Comparison of ENCODE assay signal across 8 cellular contexts in genomic region chr5:83844320-83845068, GRCh38.
DNase-seq lines count a peak whose midpoint lies in the region; ATAC-seq and TF ChIP-seq lines count a peak whose summit lies in the region.

No MANE protein-coding gene starts in this region.

- H3K27ac ChIP-seq in colonic mucosa (no peak overlapping the region), substantia nigra (ENCODE audit: low read depth, low read length, poor library complexity, severe bottlenecking) (no peak overlapping the region)

- no peaks in the 10 kb centered on the region for H3K36me3 Mint-ChIP-seq in activated CD4-positive, alpha-beta memory T cell treated with anti-CD3 and anti-CD28 coated beads, Interleukin-2, amount 10 ng/mL, durations not matched to agents 7 days and 5 days (ENCODE audit: low read depth)
- H3K36me3 Mint-ChIP-seq in nephron progenitor cell (ENCODE audit: low read depth), result peaks cover 5% of the 10 kb centered on the region

- H3K4me1 Mint-ChIP-seq in activated CD4-positive, alpha-beta memory T cell treated with anti-CD3 and anti-CD28 coated beads, Interleukin-2, amount 10 ng/mL, durations not matched to agents 7 days and 5 days, result peaks cover 19% of the 10 kb centered on the region
- H3K4me1 Mint-ChIP-seq in nephron progenitor cell, result peaks cover 25% of the 10 kb centered on the region

- H3K9me3 ChIP-seq in colonic mucosa, result no peaks in the 10 kb centered on the region

- peaks cover 2% of the 10 kb centered on the region for H3K9me3 Mint-ChIP-seq in activated CD4-positive, alpha-beta memory T cell treated with anti-CD3 and anti-CD28 coated beads, Interleukin-2, amount 10 ng/mL, durations not matched to agents 7 days and 5 days
- H3K9me3 Mint-ChIP-seq in nephron progenitor cell, result peaks cover 11% of the 10 kb centered on the region

- intact Hi-C loops in colonic mucosa (cut with DNase I), result no loop called here

- H3K4me1 ChIP-seq in colonic mucosa, result no peaks in the 10 kb centered on the region

- POLR2A ChIA-PET in activated CD4-positive, alpha-beta memory T cell treated with anti-CD3 and anti-CD28 coated beads, Interleukin-2, amount 10 ng/mL, durations not matched to agents 7 days and 5 days (lab: Charles Lee), result no interaction called here

- TF ChIP-seq CTCF in nephron progenitor cell (IDR thresholded peaks at IDR 0.05) (no peak), colonic mucosa (IDR thresholded peaks at IDR 0.05) (no peak)

- peak; percentile 95 for ATAC-seq in GM19372 (IDR thresholded peaks at IDR 0.05; ENCODE audit: low read depth, unreplicated experiment)
- ATAC-seq in HG03280 (IDR thresholded peaks at IDR 0.05; ENCODE audit: unreplicated experiment), result peak; percentile 97

- peak overlapping the region; percentile 66 for H3K4me3 Mint-ChIP-seq in activated CD4-positive, alpha-beta memory T cell treated with anti-CD3 and anti-CD28 coated beads, Interleukin-2, amount 10 ng/mL, durations not matched to agents 7 days and 5 days
- no peak overlapping the region for H3K4me3 Mint-ChIP-seq in nephron progenitor cell

- peak; percentile 70 for DNase-seq in EH (ENCODE audit: low read depth)
- peak; percentile 49 for DNase-seq in activated CD4-positive, alpha-beta memory T cell treated with anti-CD3 and anti-CD28 coated beads, Interleukin-2, amount 10 ng/mL, durations not matched to agents 7 days and 5 days
- DNase-seq in nephron progenitor cell, result no peak
- DNase-seq in colonic mucosa, result no peak
- no peak for DNase-seq in substantia nigra (lab: John Stamatoyannopoulos, UW)
- DNase-seq in NCI-H2227 treated with DMSO at 0.1 percent for 48 hours (lab: John Stamatoyannopoulos, UW), result no peak

- H3K27ac Mint-ChIP-seq in activated CD4-positive, alpha-beta memory T cell treated with anti-CD3 and anti-CD28 coated beads, Interleukin-2, amount 10 ng/mL, durations not matched to agents 7 days and 5 days, result peak overlapping the region; percentile 72
- H3K27ac Mint-ChIP-seq in nephron progenitor cell, result peak overlapping the region; percentile 67

- H3K27me3 Mint-ChIP-seq in activated CD4-positive, alpha-beta memory T cell treated with anti-CD3 and anti-CD28 coated beads, Interleukin-2, amount 10 ng/mL, durations not matched to agents 7 days and 5 days, result peaks cover 4% of the 10 kb centered on the region
- no peaks in the 10 kb centered on the region for H3K27me3 Mint-ChIP-seq in nephron progenitor cell (ENCODE audit: low read depth, poor library complexity)

- H3K27me3 ChIP-seq in colonic mucosa, result no peaks in the 10 kb centered on the region

- CTCF ChIA-PET in activated CD4-positive, alpha-beta memory T cell treated with anti-CD3 and anti-CD28 coated beads, Interleukin-2, amount 10 ng/mL, durations not matched to agents 7 days and 5 days (lab: Charles Lee), result no interaction called here

- H3K9ac ChIP-seq in colonic mucosa (ENCODE audit: low read depth in 2 of 2, low read length in 2 of 2), result no peak overlapping the region

- no peak overlapping the region for H3K4me3 ChIP-seq in colonic mucosa

- no peaks in the 10 kb centered on the region for H3K36me3 ChIP-seq in colonic mucosa

Comparison
In these comparisons a context has a peak if more than half of its experiments do, and no peak if none do; other contexts are left out.
1. DNase-seq: peak in EH (single experiment) and activated CD4-positive, alpha-beta memory T cell treated with anti-CD3 and anti-CD28 coated beads, Interleukin-2, amount 10 ng/mL, durations not matched to agents 7 days and 5 days (single experiment); none in nephron progenitor cell (single experiment), colonic mucosa (single experiment), substantia nigra (0 of 49) and NCI-H2227 treated with DMSO at 0.1 percent for 48 hours (single experiment).